ENCODE assay signal across 8 cellular contexts in genomic region chr5:116947691-116948528, GRCh38.
A peak's percentile ranks its signal among the peaks of the same experiment; 100 is the strongest.
DNase-seq lines count a peak whose midpoint lies in the region; ATAC-seq and TF ChIP-seq lines count a peak whose summit lies in the region.

No MANE protein-coding gene starts in this region.

- no peaks in the 10 kb centered on the region for H3K79me2 ChIP-seq in DOHH2 (ENCODE audit: control insufficient read depth, low read length)

- H3K9me3 ChIP-seq in DOHH2 (ENCODE audit: control insufficient read depth, insufficient read depth, low read length), result peaks cover 5% of the 10 kb centered on the region; the same call in 1 of the 2 replicates

- no peaks in the 10 kb centered on the region for H3K27me3 ChIP-seq in DOHH2 (ENCODE audit: control insufficient read depth, low read length)

- peak overlapping the region; percentile 39 for H3K4me3 ChIP-seq in DOHH2 (ENCODE audit: low read length)

- H3F3A ChIP-seq in DOHH2 (ENCODE audit: control insufficient read depth, insufficient read depth), result no peaks in the 10 kb centered on the region

- H3K27ac ChIP-seq in DOHH2 (ENCODE audit: low read depth, low read length), result no peak overlapping the region

- H3K4me1 ChIP-seq in DOHH2 (ENCODE audit: control insufficient read depth, low read length), result peaks cover 10% of the 10 kb centered on the region

- H3K4me2 ChIP-seq in DOHH2 (ENCODE audit: low read length), result peak overlapping the region; percentile 42

- peak; percentile 100 for ATAC-seq in GM21447 (IDR thresholded peaks at IDR 0.05; ENCODE audit: unreplicated experiment)

- no peaks in the 10 kb centered on the region for H3K36me3 ChIP-seq in DOHH2 (ENCODE audit: control insufficient read depth, low read length)

- H4K20me1 ChIP-seq in DOHH2 (ENCODE audit: control insufficient read depth, insufficient read depth, low read depth, low read length), result no peaks in the 10 kb centered on the region

- no peaks in the 10 kb centered on the region for H3K9me2 ChIP-seq in DOHH2 (replicated peaks; ENCODE audit: control insufficient read depth, low read length)

- TF ChIP-seq CTCF in DOHH2 (IDR thresholded peaks at IDR 0.05; ENCODE audit: low read depth, low read length, poor library complexity, severe bottlenecking), result peak; percentile 88

- peak; percentile 67 for DNase-seq in HK-2 (ENCODE audit: unreplicated experiment)
- peak; percentile 21 for DNase-seq in OCI-M2 (lab: John Stamatoyannopoulos, UW; ENCODE audit: unreplicated experiment)
- DNase-seq in activated T-cell treated with anti-CD3 and anti-CD28 coated beads, Interleukin-2, amount 50 U/mL, for 48 hours, result peak; percentile 71 to 72
- peak; percentile 68 for DNase-seq in glomerular visceral epithelial cell (ENCODE audit: extremely low spot score)
- peak; percentile 34 for DNase-seq in putamen (ENCODE audit: low spot score)
- no peak for DNase-seq in middle frontal gyrus (ENCODE audit: extremely low spot score, low spot score)
